22 cellular contexts compared by ENCODE assay signal in genomic region chr2:176687944-176688343, GRCh38.
"Had no signal": no experiment of that assay in that cellular context is flagged by ENCODE, and none has a peak within 500 bp of the region (broad histone marks: within the 10 kb centered on the region; RNA-seq: fewer than 3 reads in every experiment).

No MANE protein-coding gene starts in this region.

- H3K9me3 ChIP-seq: lower lobe of right lung, neutrophil, psoas muscle, spleen, tibial artery, upper lobe of right lung, vagina had no signal

- H3K27me3 ChIP-seq: tibial artery, upper lobe of right lung, vagina had no signal

- FAIRE-seq: colon had no signal

- ATAC-seq: effector memory CD8-positive, alpha-beta T cell; foreskin keratinocyte; left lobe of liver; lower lobe of right lung; naive thymus-derived CD4-positive, alpha-beta T cell; psoas muscle; sciatic nerve; stimulated activated memory B cell treated with anti-CD40 and anti-IgM and Interleukin-4, amounts not matched to agents 10 μg/mL and 1 μg/mL and 100 μg/mL, for 72 hours; upper lobe of right lung had no signal

- H3K4me1 ChIP-seq: foreskin keratinocyte, lower lobe of right lung, psoas muscle, spleen, upper lobe of right lung, vagina had no signal

- H3K4me3 ChIP-seq: lower lobe of right lung, psoas muscle, spleen, tibial artery, upper lobe of right lung, vagina had no signal

- H3K36me3 ChIP-seq: lower lobe of right lung, neutrophil, spleen, tibial artery, upper lobe of right lung, vagina had no signal

- DNase-seq: effector memory CD8-positive, alpha-beta T cell; erythroblast; foreskin keratinocyte; hippocampal formation; kidney glomerular epithelial cell; lower lobe of right lung; naive thymus-derived CD4-positive, alpha-beta T cell; nephron progenitor cell; psoas muscle; retina; spleen; stimulated activated CD4-positive, alpha-beta T cell treated with anti-CD3 and anti-CD28 coated beads, Interleukin-15, amount 100 ng/mL, for 24 hours; stimulated activated CD4-positive, alpha-beta T cell treated with anti-CD3 and anti-CD28 coated beads, Interleukin-1b, Interleukin-23, amount 100 ng/mL, for 48 hours; stimulated activated CD4-positive, alpha-beta T cell treated with anti-CD3 and anti-CD28 coated beads, Interleukin-4, amount 100 ng/mL, for 24 hours; tibial artery; upper lobe of right lung had no signal

- H3K27ac ChIP-seq: foreskin keratinocyte, lower lobe of right lung, neutrophil, psoas muscle, spleen, tibial artery, upper lobe of right lung, vagina had no signal
